1 cellular context compared by ENCODE assay signal in the genomic region with DNA sequence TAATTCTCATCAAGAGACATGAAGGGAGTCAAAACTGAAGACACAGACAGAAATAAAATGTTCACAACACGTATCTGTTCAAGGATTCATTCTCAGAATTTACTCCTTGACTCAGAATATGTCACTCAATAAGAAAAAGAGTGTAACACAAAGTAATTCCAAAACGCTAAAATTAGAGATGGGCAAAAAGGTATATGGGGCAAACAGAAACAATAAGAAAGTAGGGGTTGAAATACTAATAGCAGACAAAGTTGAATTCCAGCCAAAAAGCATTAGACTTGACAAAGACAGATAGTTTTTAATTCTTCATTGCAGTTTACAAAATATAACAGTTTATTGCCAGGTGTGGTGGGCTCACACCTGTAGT.
A peak's percentile ranks its signal among the peaks of the same experiment; 100 is the strongest.
TF ChIP-seq lines count a peak whose summit lies in the region.

No MANE protein-coding gene starts in this region.

TF ChIP-seq in K562, 482 proteins besides CTCF, POLR2A, EP300 and RAD21 (continues in another document):
- TF ChIP-seq NFATC3 (IDR thresholded peaks at IDR 0.05) (peak; percentile 70; the same call in 1 of the 2 replicates), DNMT1 (IDR thresholded peaks at IDR 0.05) (0 out of 2 replicates have a peak, but pooled peaks have one; percentile 74), FOXK2 (conservative IDR thresholded peaks at IDR 0.05 in 1 of 2, IDR thresholded peaks at IDR 0.05 in 1 of 2; ENCODE audit: low read depth in 2 of 2) (peak in 1 of 2 experiments; percentile 4; a peak in 1 of 4 replicates), ZC3H8 (IDR thresholded peaks at IDR 0.05) (peak; percentile 20; the same call in 1 of the 2 replicates), EP400 (IDR thresholded peaks at IDR 0.05) (no peak), DMBX1 (CRISPR knock-in tag; IDR thresholded peaks at IDR 0.05; ENCODE audit: borderline replicate concordance) (no peak), PTRF (tag; IDR thresholded peaks at IDR 0.05) (no peak), SMARCA5 (IDR thresholded peaks at IDR 0.05) (peak; percentile 61; the same call in 1 of the 2 replicates), SMARCC2 (IDR thresholded peaks at IDR 0.05; ENCODE audit: low read depth) (no peak), MEIS2 (IDR thresholded peaks at IDR 0.05; ENCODE audit: partially characterized antibody) (peak; percentile 78), GABPB2 (CRISPR knock-in tag; conservative IDR thresholded peaks at IDR 0.05) (no peak), HLTF (IDR thresholded peaks at IDR 0.05) (peak; percentile 14; the same call in 1 of the 2 replicates), CSDE1 (IDR thresholded peaks at IDR 0.05) (0 out of 4 replicates have a peak, but pooled peaks of 1 of the 2 experiments have one; percentile 14), MAZ (CRISPR knock-in tag; conservative IDR thresholded peaks at IDR 0.05 in 1 of 2, IDR thresholded peaks at IDR 0.05 in 1 of 2) (peak in 1 of 2 experiments; percentile 40; a peak in 1 of 4 replicates), NRF1 (conservative IDR thresholded peaks at IDR 0.05 in 1 of 2, IDR thresholded peaks at IDR 0.05 in 1 of 2) (0 out of 4 replicates have a peak, but pooled peaks of 1 of the 2 experiments have one; percentile 13), CBFA2T2 (conservative IDR thresholded peaks at IDR 0.05) (no peak), GABPB1 (CRISPR knock-in tag; IDR thresholded peaks at IDR 0.05) (no peak), TAL1 (IDR thresholded peaks at IDR 0.05) (peak; percentile 3; the same call in 1 of the 2 replicates), YBX1 (IDR thresholded peaks at IDR 0.05) (0 out of 2 replicates have a peak, but pooled peaks have one; percentile 52), GTF2A2 (tag; IDR thresholded peaks at IDR 0.05) (no peak), KLF6 (CRISPR knock-in tag; IDR thresholded peaks at IDR 0.05; ENCODE audit: borderline replicate concordance) (no peak), NFIC (IDR thresholded peaks at IDR 0.05) (peak; percentile 81), NR2C2 (CRISPR knock-in tag; IDR thresholded peaks at IDR 0.05) (no peak), NR2C2 (tag; IDR thresholded peaks at IDR 0.05) (no peak), PYGO2 (tag; IDR thresholded peaks at IDR 0.05) (no peak)
- TF ChIP-seq, protein P1, sequence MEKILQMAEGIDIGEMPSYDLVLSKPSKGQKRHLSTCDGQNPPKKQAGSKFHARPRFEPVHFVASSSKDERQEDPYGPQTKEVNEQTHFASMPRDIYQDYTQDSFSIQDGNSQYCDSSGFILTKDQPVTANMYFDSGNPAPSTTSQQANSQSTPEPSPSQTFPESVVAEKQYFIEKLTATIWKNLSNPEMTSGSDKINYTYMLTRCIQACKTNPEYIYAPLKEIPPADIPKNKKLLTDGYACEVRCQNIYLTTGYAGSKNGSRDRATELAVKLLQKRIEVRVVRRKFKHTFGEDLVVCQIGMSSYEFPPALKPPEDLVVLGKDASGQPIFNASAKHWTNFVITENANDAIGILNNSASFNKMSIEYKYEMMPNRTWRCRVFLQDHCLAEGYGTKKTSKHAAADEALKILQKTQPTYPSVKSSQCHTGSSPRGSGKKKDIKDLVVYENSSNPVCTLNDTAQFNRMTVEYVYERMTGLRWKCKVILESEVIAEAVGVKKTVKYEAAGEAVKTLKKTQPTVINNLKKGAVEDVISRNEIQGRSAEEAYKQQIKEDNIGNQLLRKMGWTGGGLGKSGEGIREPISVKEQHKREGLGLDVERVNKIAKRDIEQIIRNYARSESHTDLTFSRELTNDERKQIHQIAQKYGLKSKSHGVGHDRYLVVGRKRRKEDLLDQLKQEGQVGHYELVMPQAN (IDR thresholded peaks at IDR 0.05; ENCODE audit: borderline replicate concordance): peak; percentile 37; the same call in 1 of the 2 replicates
- TF ChIP-seq, protein P2, sequence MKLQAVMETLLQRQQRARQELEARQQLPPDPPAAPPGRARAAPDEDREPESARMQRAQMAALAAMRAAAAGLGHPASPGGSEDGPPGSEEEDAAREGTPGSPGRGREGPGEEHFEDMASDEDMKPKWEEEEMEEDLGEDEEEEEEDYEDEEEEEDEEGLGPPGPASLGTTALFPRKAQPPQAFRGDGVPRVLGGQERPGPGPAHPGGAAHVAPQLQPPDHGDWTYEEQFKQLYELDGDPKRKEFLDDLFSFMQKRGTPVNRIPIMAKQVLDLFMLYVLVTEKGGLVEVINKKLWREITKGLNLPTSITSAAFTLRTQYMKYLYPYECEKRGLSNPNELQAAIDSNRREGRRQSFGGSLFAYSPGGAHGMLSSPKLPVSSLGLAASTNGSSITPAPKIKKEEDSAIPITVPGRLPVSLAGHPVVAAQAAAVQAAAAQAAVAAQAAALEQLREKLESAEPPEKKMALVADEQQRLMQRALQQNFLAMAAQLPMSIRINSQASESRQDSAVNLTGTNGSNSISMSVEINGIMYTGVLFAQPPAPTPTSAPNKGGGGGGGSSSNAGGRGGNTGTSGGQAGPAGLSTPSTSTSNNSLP (IDR thresholded peaks at IDR 0.05; ENCODE audit: borderline replicate concordance, low read depth, low read length): 0 out of 2 replicates have a peak, but pooled peaks have one; percentile 2
- TF ChIP-seq, protein P3, sequence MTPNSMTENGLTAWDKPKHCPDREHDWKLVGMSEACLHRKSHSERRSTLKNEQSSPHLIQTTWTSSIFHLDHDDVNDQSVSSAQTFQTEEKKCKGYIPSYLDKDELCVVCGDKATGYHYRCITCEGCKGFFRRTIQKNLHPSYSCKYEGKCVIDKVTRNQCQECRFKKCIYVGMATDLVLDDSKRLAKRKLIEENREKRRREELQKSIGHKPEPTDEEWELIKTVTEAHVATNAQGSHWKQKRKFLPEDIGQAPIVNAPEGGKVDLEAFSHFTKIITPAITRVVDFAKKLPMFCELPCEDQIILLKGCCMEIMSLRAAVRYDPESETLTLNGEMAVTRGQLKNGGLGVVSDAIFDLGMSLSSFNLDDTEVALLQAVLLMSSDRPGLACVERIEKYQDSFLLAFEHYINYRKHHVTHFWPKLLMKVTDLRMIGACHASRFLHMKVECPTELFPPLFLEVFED (CRISPR knock-in tag; conservative IDR thresholded peaks at IDR 0.05): 0 out of 2 replicates have a peak, but pooled peaks have one; percentile 22
- TF ChIP-seq, protein P4, sequence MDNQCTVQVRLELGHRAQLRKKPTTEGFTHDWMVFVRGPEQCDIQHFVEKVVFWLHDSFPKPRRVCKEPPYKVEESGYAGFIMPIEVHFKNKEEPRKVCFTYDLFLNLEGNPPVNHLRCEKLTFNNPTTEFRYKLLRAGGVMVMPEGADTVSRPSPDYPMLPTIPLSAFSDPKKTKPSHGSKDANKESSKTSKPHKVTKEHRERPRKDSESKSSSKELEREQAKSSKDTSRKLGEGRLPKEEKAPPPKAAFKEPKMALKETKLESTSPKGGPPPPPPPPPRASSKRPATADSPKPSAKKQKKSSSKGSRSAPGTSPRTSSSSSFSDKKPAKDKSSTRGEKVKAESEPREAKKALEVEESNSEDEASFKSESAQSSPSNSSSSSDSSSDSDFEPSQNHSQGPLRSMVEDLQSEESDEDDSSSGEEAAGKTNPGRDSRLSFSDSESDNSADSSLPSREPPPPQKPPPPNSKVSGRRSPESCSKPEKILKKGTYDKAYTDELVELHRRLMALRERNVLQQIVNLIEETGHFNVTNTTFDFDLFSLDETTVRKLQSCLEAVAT (IDR thresholded peaks at IDR 0.05): peak in 1 of 2 experiments; percentile 78; a peak in 2 of 4 replicates
- TF ChIP-seq, protein P5, sequence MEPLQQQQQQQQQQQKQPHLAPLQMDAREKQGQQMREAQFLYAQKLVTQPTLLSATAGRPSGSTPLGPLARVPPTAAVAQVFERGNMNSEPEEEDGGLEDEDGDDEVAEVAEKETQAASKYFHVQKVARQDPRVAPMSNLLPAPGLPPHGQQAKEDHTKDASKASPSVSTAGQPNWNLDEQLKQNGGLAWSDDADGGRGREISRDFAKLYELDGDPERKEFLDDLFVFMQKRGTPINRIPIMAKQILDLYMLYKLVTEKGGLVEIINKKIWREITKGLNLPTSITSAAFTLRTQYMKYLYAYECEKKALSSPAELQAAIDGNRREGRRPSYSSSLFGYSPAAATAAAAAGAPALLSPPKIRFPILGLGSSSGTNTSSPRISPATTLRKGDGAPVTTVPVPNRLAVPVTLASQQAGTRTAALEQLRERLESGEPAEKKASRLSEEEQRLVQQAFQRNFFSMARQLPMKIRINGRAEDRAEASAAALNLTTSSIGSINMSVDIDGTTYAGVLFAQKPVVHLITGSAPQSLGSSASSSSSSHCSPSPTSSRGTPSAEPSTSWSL (CRISPR knock-in tag; IDR thresholded peaks at IDR 0.05; ENCODE audit: borderline replicate concordance): no peak
- TF ChIP-seq, protein P6, sequence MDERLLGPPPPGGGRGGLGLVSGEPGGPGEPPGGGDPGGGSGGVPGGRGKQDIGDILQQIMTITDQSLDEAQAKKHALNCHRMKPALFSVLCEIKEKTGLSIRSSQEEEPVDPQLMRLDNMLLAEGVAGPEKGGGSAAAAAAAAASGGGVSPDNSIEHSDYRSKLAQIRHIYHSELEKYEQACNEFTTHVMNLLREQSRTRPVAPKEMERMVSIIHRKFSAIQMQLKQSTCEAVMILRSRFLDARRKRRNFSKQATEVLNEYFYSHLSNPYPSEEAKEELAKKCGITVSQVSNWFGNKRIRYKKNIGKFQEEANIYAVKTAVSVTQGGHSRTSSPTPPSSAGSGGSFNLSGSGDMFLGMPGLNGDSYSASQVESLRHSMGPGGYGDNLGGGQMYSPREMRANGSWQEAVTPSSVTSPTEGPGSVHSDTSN (CRISPR knock-in tag; IDR thresholded peaks at IDR 0.05; ENCODE audit: low read depth): no peak
- TF ChIP-seq, protein P6 (tag; conservative IDR thresholded peaks at IDR 0.05; ENCODE audit: low read depth): peak; percentile 80
- TF ChIP-seq, protein P7, sequence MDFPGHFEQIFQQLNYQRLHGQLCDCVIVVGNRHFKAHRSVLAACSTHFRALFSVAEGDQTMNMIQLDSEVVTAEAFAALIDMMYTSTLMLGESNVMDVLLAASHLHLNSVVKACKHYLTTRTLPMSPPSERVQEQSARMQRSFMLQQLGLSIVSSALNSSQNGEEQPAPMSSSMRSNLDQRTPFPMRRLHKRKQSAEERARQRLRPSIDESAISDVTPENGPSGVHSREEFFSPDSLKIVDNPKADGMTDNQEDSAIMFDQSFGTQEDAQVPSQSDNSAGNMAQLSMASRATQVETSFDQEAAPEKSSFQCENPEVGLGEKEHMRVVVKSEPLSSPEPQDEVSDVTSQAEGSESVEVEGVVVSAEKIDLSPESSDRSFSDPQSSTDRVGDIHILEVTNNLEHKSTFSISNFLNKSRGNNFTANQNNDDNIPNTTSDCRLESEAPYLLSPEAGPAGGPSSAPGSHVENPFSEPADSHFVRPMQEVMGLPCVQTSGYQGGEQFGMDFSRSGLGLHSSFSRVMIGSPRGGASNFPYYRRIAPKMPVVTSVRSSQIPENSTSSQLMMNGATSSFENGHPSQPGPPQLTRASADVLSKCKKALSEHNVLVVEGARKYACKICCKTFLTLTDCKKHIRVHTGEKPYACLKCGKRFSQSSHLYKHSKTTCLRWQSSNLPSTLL (IDR thresholded peaks at IDR 0.05): 0 out of 2 replicates have a peak, but pooled peaks have one; percentile 10
- TF ChIP-seq, protein P8, sequence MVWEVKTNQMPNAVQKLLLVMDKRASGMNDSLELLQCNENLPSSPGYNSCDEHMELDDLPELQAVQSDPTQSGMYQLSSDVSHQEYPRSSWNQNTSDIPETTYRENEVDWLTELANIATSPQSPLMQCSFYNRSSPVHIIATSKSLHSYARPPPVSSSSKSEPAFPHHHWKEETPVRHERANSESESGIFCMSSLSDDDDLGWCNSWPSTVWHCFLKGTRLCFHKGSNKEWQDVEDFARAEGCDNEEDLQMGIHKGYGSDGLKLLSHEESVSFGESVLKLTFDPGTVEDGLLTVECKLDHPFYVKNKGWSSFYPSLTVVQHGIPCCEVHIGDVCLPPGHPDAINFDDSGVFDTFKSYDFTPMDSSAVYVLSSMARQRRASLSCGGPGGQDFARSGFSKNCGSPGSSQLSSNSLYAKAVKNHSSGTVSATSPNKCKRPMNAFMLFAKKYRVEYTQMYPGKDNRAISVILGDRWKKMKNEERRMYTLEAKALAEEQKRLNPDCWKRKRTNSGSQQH (CRISPR knock-in tag; IDR thresholded peaks at IDR 0.05): 0 out of 2 replicates have a peak, but pooled peaks have one; percentile 1
- TF ChIP-seq, protein P9, sequence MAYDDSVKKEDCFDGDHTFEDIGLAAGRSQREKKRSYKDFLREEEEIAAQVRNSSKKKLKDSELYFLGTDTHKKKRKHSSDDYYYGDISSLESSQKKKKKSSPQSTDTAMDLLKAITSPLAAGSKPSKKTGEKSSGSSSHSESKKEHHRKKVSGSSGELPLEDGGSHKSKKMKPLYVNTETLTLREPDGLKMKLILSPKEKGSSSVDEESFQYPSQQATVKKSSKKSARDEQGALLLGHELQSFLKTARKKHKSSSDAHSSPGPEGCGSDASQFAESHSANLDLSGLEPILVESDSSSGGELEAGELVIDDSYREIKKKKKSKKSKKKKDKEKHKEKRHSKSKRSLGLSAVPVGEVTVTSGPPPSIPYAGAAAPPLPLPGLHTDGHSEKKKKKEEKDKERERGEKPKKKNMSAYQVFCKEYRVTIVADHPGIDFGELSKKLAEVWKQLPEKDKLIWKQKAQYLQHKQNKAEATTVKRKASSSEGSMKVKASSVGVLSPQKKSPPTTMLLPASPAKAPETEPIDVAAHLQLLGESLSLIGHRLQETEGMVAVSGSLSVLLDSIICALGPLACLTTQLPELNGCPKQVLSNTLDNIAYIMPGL (CRISPR knock-in tag; IDR thresholded peaks at IDR 0.05): no peak
- TF ChIP-seq, protein P10, sequence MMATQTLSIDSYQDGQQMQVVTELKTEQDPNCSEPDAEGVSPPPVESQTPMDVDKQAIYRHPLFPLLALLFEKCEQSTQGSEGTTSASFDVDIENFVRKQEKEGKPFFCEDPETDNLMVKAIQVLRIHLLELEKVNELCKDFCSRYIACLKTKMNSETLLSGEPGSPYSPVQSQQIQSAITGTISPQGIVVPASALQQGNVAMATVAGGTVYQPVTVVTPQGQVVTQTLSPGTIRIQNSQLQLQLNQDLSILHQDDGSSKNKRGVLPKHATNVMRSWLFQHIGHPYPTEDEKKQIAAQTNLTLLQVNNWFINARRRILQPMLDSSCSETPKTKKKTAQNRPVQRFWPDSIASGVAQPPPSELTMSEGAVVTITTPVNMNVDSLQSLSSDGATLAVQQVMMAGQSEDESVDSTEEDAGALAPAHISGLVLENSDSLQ (IDR thresholded peaks at IDR 0.05): peak; percentile 63
